ENCODE assay signal across 3 cellular contexts in genomic region chr4:107630185-107630705, GRCh38.
TF ChIP-seq lines count a peak whose summit lies in the region.

No MANE protein-coding gene starts in this region.

TF ChIP-seq in liver, 16 proteins besides CTCF, POLR2A, EP300 and RAD21:
- TF ChIP-seq HNF4G (IDR thresholded peaks at IDR 0.05) (no peak), REST (IDR thresholded peaks at IDR 0.05) (no peak), MAX (IDR thresholded peaks at IDR 0.05) (no peak), JUND (IDR thresholded peaks at IDR 0.05) (no peak), TAF1 (conservative IDR thresholded peaks at IDR 0.05) (no peak), FOXA1 (IDR thresholded peaks at IDR 0.05) (no peak), YY1 (IDR thresholded peaks at IDR 0.05) (no peak), RXRA (IDR thresholded peaks at IDR 0.05) (no peak), NR2F2 (IDR thresholded peaks at IDR 0.05) (no peak), GABPA (IDR thresholded peaks at IDR 0.05 in 1 of 2, conservative IDR thresholded peaks at IDR 0.05 in 1 of 2) (no peak)
- TF ChIP-seq, protein P1, sequence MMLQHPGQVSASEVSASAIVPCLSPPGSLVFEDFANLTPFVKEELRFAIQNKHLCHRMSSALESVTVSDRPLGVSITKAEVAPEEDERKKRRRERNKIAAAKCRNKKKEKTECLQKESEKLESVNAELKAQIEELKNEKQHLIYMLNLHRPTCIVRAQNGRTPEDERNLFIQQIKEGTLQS (IDR thresholded peaks at IDR 0.05): no peak

TF ChIP-seq in HepG2, 621 proteins besides CTCF, POLR2A, EP300 and RAD21:
- TF ChIP-seq ARNTL (CRISPR knock-in tag; IDR thresholded peaks at IDR 0.05): no peak
- TF ChIP-seq NFYB (CRISPR knock-in tag; IDR thresholded peaks at IDR 0.05): no peak
- no peak for TF ChIP-seq ZNF549 (CRISPR knock-in tag; IDR thresholded peaks at IDR 0.05)
- no peak for TF ChIP-seq FOXA1 (IDR thresholded peaks at IDR 0.05)
- no peak for TF ChIP-seq FOXA1 (CRISPR knock-in tag; IDR thresholded peaks at IDR 0.05)
- TF ChIP-seq SATB2 (CRISPR knock-in tag; IDR thresholded peaks at IDR 0.05): no peak
- no peak for TF ChIP-seq FOXP1 (IDR thresholded peaks at IDR 0.05)
- TF ChIP-seq FOXP1 (CRISPR knock-in tag; IDR thresholded peaks at IDR 0.05): no peak
- TF ChIP-seq ZMYM2 (CRISPR knock-in tag; IDR thresholded peaks at IDR 0.05): no peak
- no peak for TF ChIP-seq MTA3 (CRISPR knock-in tag; IDR thresholded peaks at IDR 0.05)
- no peak for TF ChIP-seq SALL2 (CRISPR knock-in tag; IDR thresholded peaks at IDR 0.05)
- no peak for TF ChIP-seq AHR (CRISPR knock-in tag; IDR thresholded peaks at IDR 0.05)
- no peak for TF ChIP-seq RBM22 (optimal IDR thresholded peaks at IDR 0.05; ENCODE audit: low read length)
- TF ChIP-seq ZNF441 (CRISPR knock-in tag; IDR thresholded peaks at IDR 0.05; ENCODE audit: borderline replicate concordance): no peak
- TF ChIP-seq, protein P2, sequence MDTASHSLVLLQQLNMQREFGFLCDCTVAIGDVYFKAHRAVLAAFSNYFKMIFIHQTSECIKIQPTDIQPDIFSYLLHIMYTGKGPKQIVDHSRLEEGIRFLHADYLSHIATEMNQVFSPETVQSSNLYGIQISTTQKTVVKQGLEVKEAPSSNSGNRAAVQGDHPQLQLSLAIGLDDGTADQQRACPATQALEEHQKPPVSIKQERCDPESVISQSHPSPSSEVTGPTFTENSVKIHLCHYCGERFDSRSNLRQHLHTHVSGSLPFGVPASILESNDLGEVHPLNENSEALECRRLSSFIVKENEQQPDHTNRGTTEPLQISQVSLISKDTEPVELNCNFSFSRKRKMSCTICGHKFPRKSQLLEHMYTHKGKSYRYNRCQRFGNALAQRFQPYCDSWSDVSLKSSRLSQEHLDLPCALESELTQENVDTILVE (CRISPR knock-in tag; IDR thresholded peaks at IDR 0.05): no peak
- TF ChIP-seq, protein P3, sequence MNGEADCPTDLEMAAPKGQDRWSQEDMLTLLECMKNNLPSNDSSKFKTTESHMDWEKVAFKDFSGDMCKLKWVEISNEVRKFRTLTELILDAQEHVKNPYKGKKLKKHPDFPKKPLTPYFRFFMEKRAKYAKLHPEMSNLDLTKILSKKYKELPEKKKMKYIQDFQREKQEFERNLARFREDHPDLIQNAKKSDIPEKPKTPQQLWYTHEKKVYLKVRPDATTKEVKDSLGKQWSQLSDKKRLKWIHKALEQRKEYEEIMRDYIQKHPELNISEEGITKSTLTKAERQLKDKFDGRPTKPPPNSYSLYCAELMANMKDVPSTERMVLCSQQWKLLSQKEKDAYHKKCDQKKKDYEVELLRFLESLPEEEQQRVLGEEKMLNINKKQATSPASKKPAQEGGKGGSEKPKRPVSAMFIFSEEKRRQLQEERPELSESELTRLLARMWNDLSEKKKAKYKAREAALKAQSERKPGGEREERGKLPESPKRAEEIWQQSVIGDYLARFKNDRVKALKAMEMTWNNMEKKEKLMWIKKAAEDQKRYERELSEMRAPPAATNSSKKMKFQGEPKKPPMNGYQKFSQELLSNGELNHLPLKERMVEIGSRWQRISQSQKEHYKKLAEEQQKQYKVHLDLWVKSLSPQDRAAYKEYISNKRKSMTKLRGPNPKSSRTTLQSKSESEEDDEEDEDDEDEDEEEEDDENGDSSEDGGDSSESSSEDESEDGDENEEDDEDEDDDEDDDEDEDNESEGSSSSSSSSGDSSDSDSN (CRISPR knock-in tag; IDR thresholded peaks at IDR 0.05): no peak
- TF ChIP-seq, protein P4, sequence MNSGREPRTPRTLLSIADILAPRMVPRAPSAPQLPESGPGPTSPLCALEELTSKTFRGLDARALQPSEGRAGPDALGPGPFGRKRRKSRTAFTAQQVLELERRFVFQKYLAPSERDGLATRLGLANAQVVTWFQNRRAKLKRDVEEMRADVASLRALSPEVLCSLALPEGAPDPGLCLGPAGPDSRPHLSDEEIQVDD (CRISPR knock-in tag; IDR thresholded peaks at IDR 0.05; ENCODE audit: borderline replicate concordance): no peak
- no peak for TF ChIP-seq ZNF232 (CRISPR knock-in tag; IDR thresholded peaks at IDR 0.05; ENCODE audit: borderline replicate concordance)
- no peak for TF ChIP-seq ZNF329 (CRISPR knock-in tag; IDR thresholded peaks at IDR 0.05; ENCODE audit: low read depth)
- TF ChIP-seq SRSF4 (IDR thresholded peaks at IDR 0.05; ENCODE audit: low read depth, low read length, poor library complexity, severe bottlenecking): no peak

TF ChIP-seq in K562, 482 proteins besides CTCF, POLR2A, EP300 and RAD21:
- TF ChIP-seq KLF16 (IDR thresholded peaks at IDR 0.05) (peak; percentile 8; the same call in 1 of the 2 replicates), TAL1 (IDR thresholded peaks at IDR 0.05) (peak; percentile 50; the same call in 1 of the 2 replicates), TEAD4 (IDR thresholded peaks at IDR 0.05; ENCODE audit: low read length) (peak; percentile 66), TEAD4 (CRISPR knock-in tag; IDR thresholded peaks at IDR 0.05; ENCODE audit: borderline replicate concordance) (no peak), ZNF431 (CRISPR knock-in tag; IDR thresholded peaks at IDR 0.05) (peak; percentile 85; the same call in 1 of the 2 replicates), ARID1B (IDR thresholded peaks at IDR 0.05) (peak; percentile 29; the same call in 1 of the 2 replicates), U2AF2 (optimal IDR thresholded peaks at IDR 0.05; ENCODE audit: low read depth, low read length) (no peak), CBFA2T3 (IDR thresholded peaks at IDR 0.05) (peak; percentile 64), NR3C1 (CRISPR knock-in tag; IDR thresholded peaks at IDR 0.05) (no peak), CBFA2T2 (conservative IDR thresholded peaks at IDR 0.05) (peak; percentile 56)
- TF ChIP-seq, protein P5, sequence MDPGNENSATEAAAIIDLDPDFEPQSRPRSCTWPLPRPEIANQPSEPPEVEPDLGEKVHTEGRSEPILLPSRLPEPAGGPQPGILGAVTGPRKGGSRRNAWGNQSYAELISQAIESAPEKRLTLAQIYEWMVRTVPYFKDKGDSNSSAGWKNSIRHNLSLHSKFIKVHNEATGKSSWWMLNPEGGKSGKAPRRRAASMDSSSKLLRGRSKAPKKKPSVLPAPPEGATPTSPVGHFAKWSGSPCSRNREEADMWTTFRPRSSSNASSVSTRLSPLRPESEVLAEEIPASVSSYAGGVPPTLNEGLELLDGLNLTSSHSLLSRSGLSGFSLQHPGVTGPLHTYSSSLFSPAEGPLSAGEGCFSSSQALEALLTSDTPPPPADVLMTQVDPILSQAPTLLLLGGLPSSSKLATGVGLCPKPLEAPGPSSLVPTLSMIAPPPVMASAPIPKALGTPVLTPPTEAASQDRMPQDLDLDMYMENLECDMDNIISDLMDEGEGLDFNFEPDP (CRISPR knock-in tag; IDR thresholded peaks at IDR 0.05): no peak
